ENCODE assay signal across 29 cellular contexts in the genomic region with DNA sequence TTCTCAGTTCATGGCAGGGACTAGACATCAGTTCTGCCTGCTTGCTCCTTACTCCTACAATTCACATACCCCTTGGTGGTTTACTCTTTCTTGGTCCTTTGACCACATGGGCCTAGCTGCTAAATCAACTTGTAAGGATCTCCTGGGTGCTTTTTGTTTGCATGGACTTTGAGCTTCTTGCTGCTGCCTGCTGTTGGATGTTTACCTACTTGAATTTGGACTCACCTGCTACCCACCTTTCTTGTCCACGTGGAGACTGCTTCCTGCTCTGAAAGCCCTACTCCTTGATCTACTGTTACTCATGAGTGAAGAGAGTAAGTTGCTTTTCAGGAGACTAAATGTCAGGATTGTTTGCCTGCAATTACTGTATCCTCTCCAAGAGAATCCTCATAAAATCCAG. TPM values are rescaled to one million over a fixed set of nuclear protein-coding genes. Genes with fewer than 3 reads are reported as not detected.
"Had no signal": no experiment of that assay in that cellular context is flagged by ENCODE, and none has a peak within 500 bp of the region (broad histone marks: within the 10 kb centered on the region; RNA-seq: fewer than 3 reads in every experiment).

No MANE protein-coding gene starts in this region.

- H3K27me3 Mint-ChIP-seq: activated CD4-positive, alpha-beta memory T cell treated with anti-CD3 and anti-CD28 coated beads for 36 hours; activated CD4-positive, alpha-beta T cell treated with anti-CD3 and anti-CD28 coated beads, Interleukin-2, amount 10 ng/mL, durations not matched to agents 24 days and 14 days; activated naive CD4-positive, alpha-beta T cell treated with anti-CD3 and anti-CD28 coated beads, Interleukin-2, amount 10 ng/mL, durations not matched to agents 7 days and 5 days; dendritic cell treated with granulocyte-macrophage colony-stimulating factor and Interleukin-4, amounts not matched to agents 40 ng/mL and 50 ng/mL, for 4 days; natural killer cell treated with Interleukin-12 subunit alpha and Interleukin-12 subunit beta and Interleukin-15 and Interleukin-18, amount 100 ng/mL, for 72 hours had no signal

- H3K4me3 ChIP-seq: ascending aorta, esophagus muscularis mucosa, heart left ventricle, left lung, lower lobe of right lung, right lobe of liver, thoracic aorta, upper lobe of left lung, vagina had no signal

- H3K4me1 ChIP-seq: ascending aorta, esophagus muscularis mucosa, foreskin keratinocyte, left lung, lower lobe of right lung, right lobe of liver, upper lobe of left lung, vagina had no signal

- H3K27me3 ChIP-seq: ascending aorta, esophagus muscularis mucosa, foreskin keratinocyte, heart left ventricle, left lung, right lobe of liver, upper lobe of left lung, vagina had no signal

- H3K36me3 Mint-ChIP-seq: activated CD4-positive, alpha-beta memory T cell treated with anti-CD3 and anti-CD28 coated beads for 36 hours; activated naive CD4-positive, alpha-beta T cell treated with anti-CD3 and anti-CD28 coated beads, Interleukin-2, amount 10 ng/mL, durations not matched to agents 7 days and 5 days; activated naive CD8-positive, alpha-beta T cell treated with anti-CD3 and anti-CD28 coated beads, Interleukin-2, amount 10 ng/mL, durations not matched to agents 7 days and 5 days; natural killer cell treated with Interleukin-12 subunit alpha and Interleukin-12 subunit beta and Interleukin-15 and Interleukin-18, amount 100 ng/mL, for 72 hours had no signal

- H3K27ac ChIP-seq: ascending aorta, esophagus muscularis mucosa, foreskin keratinocyte, heart left ventricle, left lung, lower lobe of right lung, right lobe of liver, thoracic aorta, upper lobe of left lung, vagina, WERI-Rb-1 had no signal

- H3K9me3 Mint-ChIP-seq: activated CD4-positive, alpha-beta memory T cell treated with anti-CD3 and anti-CD28 coated beads for 36 hours; activated CD4-positive, alpha-beta T cell treated with anti-CD3 and anti-CD28 coated beads, Interleukin-2, amount 10 ng/mL, durations not matched to agents 24 days and 14 days; activated naive CD4-positive, alpha-beta T cell treated with anti-CD3 and anti-CD28 coated beads, Interleukin-2, amount 10 ng/mL, durations not matched to agents 7 days and 5 days; activated naive CD8-positive, alpha-beta T cell treated with anti-CD3 and anti-CD28 coated beads, Interleukin-2, amount 10 ng/mL, durations not matched to agents 7 days and 5 days; activated T-helper 1 cell treated with anti-CD3 and anti-CD28 coated beads, Interleukin-12 subunit alpha, Interleukin-12 subunit beta, Interleukin-2, Interleukin-4 antibody, amounts not matched to agents 30 ng/mL and 10 ng/mL and 1 ng/mL, durations not matched to agents 14 hours and 24 hours and 36 hours; dendritic cell treated with granulocyte-macrophage colony-stimulating factor and Interleukin-4, amounts not matched to agents 40 ng/mL and 50 ng/mL, for 4 days had no signal

- H3K36me3 ChIP-seq: ascending aorta, esophagus muscularis mucosa, heart left ventricle, left lung, lower lobe of right lung, right lobe of liver, thoracic aorta, upper lobe of left lung, vagina, WERI-Rb-1 had no signal

- H3K4me3 Mint-ChIP-seq: activated CD4-positive, alpha-beta memory T cell treated with anti-CD3 and anti-CD28 coated beads for 36 hours; activated CD4-positive, alpha-beta T cell treated with anti-CD3 and anti-CD28 coated beads, Interleukin-2, amount 10 ng/mL, durations not matched to agents 24 days and 14 days; activated naive CD4-positive, alpha-beta T cell treated with anti-CD3 and anti-CD28 coated beads, Interleukin-2, amount 10 ng/mL, durations not matched to agents 7 days and 5 days; activated naive CD8-positive, alpha-beta T cell treated with anti-CD3 and anti-CD28 coated beads, Interleukin-2, amount 10 ng/mL, durations not matched to agents 7 days and 5 days; activated T-helper 1 cell treated with anti-CD3 and anti-CD28 coated beads, Interleukin-12 subunit alpha, Interleukin-12 subunit beta, Interleukin-2, Interleukin-4 antibody, amounts not matched to agents 30 ng/mL and 10 ng/mL and 1 ng/mL, durations not matched to agents 14 hours and 24 hours and 36 hours; dendritic cell treated with granulocyte-macrophage colony-stimulating factor and Interleukin-4, amounts not matched to agents 40 ng/mL and 50 ng/mL, for 4 days; natural killer cell treated with Interleukin-12 subunit alpha and Interleukin-12 subunit beta and Interleukin-15 and Interleukin-18, amount 100 ng/mL, for 72 hours had no signal

- H3K27ac Mint-ChIP-seq: activated CD4-positive, alpha-beta memory T cell treated with anti-CD3 and anti-CD28 coated beads for 36 hours; activated CD4-positive, alpha-beta T cell treated with anti-CD3 and anti-CD28 coated beads, Interleukin-2, amount 10 ng/mL, durations not matched to agents 24 days and 14 days; activated naive CD4-positive, alpha-beta T cell treated with anti-CD3 and anti-CD28 coated beads, Interleukin-2, amount 10 ng/mL, durations not matched to agents 7 days and 5 days; activated naive CD8-positive, alpha-beta T cell treated with anti-CD3 and anti-CD28 coated beads, Interleukin-2, amount 10 ng/mL, durations not matched to agents 7 days and 5 days; activated T-helper 1 cell treated with anti-CD3 and anti-CD28 coated beads, Interleukin-12 subunit alpha, Interleukin-12 subunit beta, Interleukin-2, Interleukin-4 antibody, amounts not matched to agents 30 ng/mL and 10 ng/mL and 1 ng/mL, durations not matched to agents 14 hours and 24 hours and 36 hours; dendritic cell treated with granulocyte-macrophage colony-stimulating factor and Interleukin-4, amounts not matched to agents 40 ng/mL and 50 ng/mL, for 4 days; natural killer cell treated with Interleukin-12 subunit alpha and Interleukin-12 subunit beta and Interleukin-15 and Interleukin-18, amount 100 ng/mL, for 72 hours had no signal

- H3K4me1 Mint-ChIP-seq: activated CD4-positive, alpha-beta T cell treated with anti-CD3 and anti-CD28 coated beads, Interleukin-2, amount 10 ng/mL, durations not matched to agents 24 days and 14 days; activated naive CD4-positive, alpha-beta T cell treated with anti-CD3 and anti-CD28 coated beads, Interleukin-2, amount 10 ng/mL, durations not matched to agents 7 days and 5 days; activated naive CD8-positive, alpha-beta T cell treated with anti-CD3 and anti-CD28 coated beads, Interleukin-2, amount 10 ng/mL, durations not matched to agents 7 days and 5 days had no signal

- H3K9me3 ChIP-seq: ascending aorta, esophagus muscularis mucosa, left lung, lower lobe of right lung, right lobe of liver, thoracic aorta, upper lobe of left lung, vagina had no signal

- DNase-seq: activated CD4-positive, alpha-beta memory T cell treated with anti-CD3 and anti-CD28 coated beads for 36 hours; activated CD4-positive, alpha-beta T cell treated with anti-CD3 and anti-CD28 coated beads, Interleukin-2, amount 10 ng/mL, durations not matched to agents 24 days and 14 days; activated CD8-positive, alpha-beta memory T cell treated with anti-CD3 and anti-CD28 coated beads, Interleukin-2, amount 50 U/mL, for 4 hours; activated gamma-delta T cell; activated naive CD4-positive, alpha-beta T cell treated with anti-CD3 and anti-CD28 coated beads, Interleukin-2, amount 10 ng/mL, durations not matched to agents 7 days and 5 days; activated naive CD8-positive, alpha-beta T cell treated with anti-CD3 and anti-CD28 coated beads, Interleukin-2, amount 10 ng/mL, durations not matched to agents 7 days and 5 days; activated T-cell treated with anti-CD3 and anti-CD28 coated beads, Interleukin-2, amount 50 U/mL, for 1 hour; central memory CD4-positive, alpha-beta T cell; foreskin keratinocyte; heart left ventricle; left lung; lower lobe of right lung; mesenchymal stem cell; right lobe of liver; stimulated activated CD4-positive, alpha-beta T cell treated with anti-CD3 and anti-CD28 coated beads, Interleukin-12 subunit alpha, Interleukin-12 subunit beta, amount 100 ng/mL, for 4 hours; stimulated activated CD4-positive, alpha-beta T cell treated with anti-CD3 and anti-CD28 coated beads, Interleukin-4, amount 100 ng/mL, for 1 hour; stimulated activated naive CD8-positive, alpha-beta T cell treated with anti-CD3 and anti-CD28 coated beads, Interleukin-15, Interleukin-2, amounts not matched to agents 100 U/mL and 50 U/mL, for 24 hours; upper lobe of left lung; WERI-Rb-1 had no signal

- ATAC-seq: activated CD4-positive, CD25-positive, alpha-beta regulatory T cell treated with anti-CD3 and anti-CD28 coated beads, Interleukin-2, amount 50 U/mL, for 24 hours; foreskin keratinocyte; heart left ventricle; left lung; lower lobe of right lung; natural killer cell treated with Interleukin-12 subunit alpha and Interleukin-12 subunit beta and Interleukin-15 and Interleukin-18, amount 100 ng/mL, for 72 hours; right lobe of liver; stimulated activated naive CD8-positive, alpha-beta T cell treated with anti-CD3 and anti-CD28 coated beads, Interleukin-15, Interleukin-2, amounts not matched to agents 100 U/mL and 50 U/mL, for 24 hours had no signal

RNA-seq across cellular contexts. Expression of gene ARHGAP24, which starts 15.2 kb away (rescaled TPM):
- total RNA-seq: activated CD4-positive, alpha-beta memory T cell treated with anti-CD3 and anti-CD28 coated beads for 36 hours; activated CD4-positive, alpha-beta T cell treated with anti-CD3 and anti-CD28 coated beads, Interleukin-2, amount 10 ng/mL, durations not matched to agents 24 days and 14 days; activated CD8-positive, alpha-beta memory T cell treated with anti-CD3 and anti-CD28 coated beads for 36 hours; activated T-helper 1 cell treated with anti-CD3 and anti-CD28 coated beads, Interleukin-12 subunit alpha, Interleukin-12 subunit beta, Interleukin-2, Interleukin-4 antibody, amounts not matched to agents 30 ng/mL and 10 ng/mL and 1 ng/mL, durations not matched to agents 14 hours and 24 hours and 36 hours; T-helper 1 cell treated with Interleukin-12 subunit alpha and Interleukin-12 subunit beta and Interleukin-4 antibody, amounts not matched to agents 30 ng/mL and 1 ng/mL, for 36 hours had no signal
